ENCODE assay signal across 9 cellular contexts in the genomic region with DNA sequence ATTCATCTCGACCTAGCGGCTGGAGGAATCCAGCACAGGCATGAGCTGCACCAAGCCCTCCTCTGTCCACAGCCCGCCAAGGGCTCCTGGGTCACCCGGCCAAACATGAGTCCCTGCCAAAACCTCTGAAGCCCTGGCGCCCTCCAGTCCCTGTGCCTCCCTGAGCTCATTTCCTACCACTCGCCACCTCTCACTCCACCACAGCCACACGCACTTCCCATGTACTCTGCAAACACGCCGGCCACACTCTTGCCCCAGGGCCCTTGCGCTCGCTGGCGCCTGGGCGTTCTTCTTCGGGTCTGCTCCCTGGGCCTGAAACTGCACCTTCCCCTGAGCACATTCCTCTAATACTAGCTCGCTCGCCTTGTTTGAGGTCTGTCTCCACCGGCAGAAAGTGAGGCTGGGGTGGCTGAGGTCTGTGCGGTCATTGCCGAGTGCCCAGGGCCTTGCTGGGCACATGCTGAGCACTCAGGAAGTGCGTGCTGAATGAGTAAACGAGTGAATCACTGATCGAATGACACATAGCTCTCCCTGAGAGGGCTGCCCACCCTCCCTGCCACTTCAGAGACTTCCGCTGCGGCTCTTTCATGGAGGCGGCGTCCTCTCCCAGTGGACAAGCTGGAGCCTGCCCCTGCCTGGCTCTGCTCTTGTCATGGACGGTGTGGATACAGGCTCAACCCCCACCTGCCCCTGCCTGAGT. TPM values are rescaled to one million over a fixed set of nuclear protein-coding genes. Genes with fewer than 3 reads are reported as not detected.
A peak's percentile ranks its signal among the peaks of the same experiment; 100 is the strongest.
DNase-seq lines count a peak whose midpoint lies in the region; ATAC-seq and TF ChIP-seq lines count a peak whose summit lies in the region.
"Had no signal": no experiment of that assay in that cellular context is flagged by ENCODE, and none has a peak within 500 bp of the region (broad histone marks: within the 10 kb centered on the region; RNA-seq: fewer than 3 reads in every experiment).

No MANE protein-coding gene starts in this region.

- peak overlapping the region in 1 of 2 experiments; percentile 90 for H3K14ac ChIP-seq in mesenchymal stem cell (ENCODE audit: low read length in 2 of 2)

- H3K36me3 ChIP-seq in mesenchymal stem cell (ENCODE audit: control insufficient read depth in 1 of 2, insufficient read depth in 2 of 2, low read depth in 1 of 2, low read length in 2 of 2) = no peaks in the 10 kb centered on the region

- WGBS in mesenchymal stem cell = 14% methylated on average over 26 of the region's 27 CpGs

- H3K9ac ChIP-seq in mesenchymal stem cell (ENCODE audit: low read length) = no peak overlapping the region

- CTCF ChIA-PET in Calu3 (lab: Charles Lee) = interaction anchor here (0.6 to 0.8 kb wide), 3 partner anchors 31 to 944 kb away, joined by 3 to 4 read pairs (median 3); no protein-coding TSS in a partner anchor

- H3K27me3 Mint-ChIP-seq in Calu3 (ENCODE audit: unreplicated experiment) = peaks cover 5% of the 10 kb centered on the region

- TF ChIP-seq CTCF in Calu3 (IDR thresholded peaks at IDR 0.05; ENCODE audit: unreplicated experiment) = no peak

- H3K4me1 Mint-ChIP-seq in Calu3 (ENCODE audit: low read depth, unreplicated experiment) = peaks cover 29% of the 10 kb centered on the region

- peak overlapping the region in 1 of 2 experiments; percentile 79 for H3K23ac ChIP-seq in mesenchymal stem cell (ENCODE audit: low read length in 2 of 2)

- H3K4me3 Mint-ChIP-seq in Calu3 (ENCODE audit: low read depth, unreplicated experiment) = peak overlapping the region; percentile 69

- no peak overlapping the region for H3K4me3 ChIP-seq in mesenchymal stem cell (ENCODE audit: insufficient read depth in 1 of 2, low read depth in 1 of 2, low read length in 2 of 2)

- peak overlapping the region; percentile 43 for H2AFZ ChIP-seq in mesenchymal stem cell (ENCODE audit: low read depth, low read length)

- peak overlapping the region; percentile 73 for H2BK15ac ChIP-seq in mesenchymal stem cell (ENCODE audit: low read depth, poor library complexity, severe bottlenecking)

- H3K27ac ChIP-seq in mesenchymal stem cell (ENCODE audit: low read length, poor library complexity, severe bottlenecking) = peak overlapping the region; percentile 96

- peak overlapping the region; percentile 95 for H2BK120ac ChIP-seq in mesenchymal stem cell (ENCODE audit: low read depth, low read length)

- peak overlapping the region; percentile 89 to 97 for H3K4ac ChIP-seq in mesenchymal stem cell (ENCODE audit: low read depth in 1 of 2, low read length in 2 of 2)

- peak overlapping the region; percentile 27 for H2AK5ac ChIP-seq in mesenchymal stem cell (ENCODE audit: low read length, severe bottlenecking)

- H3K4me2 ChIP-seq in mesenchymal stem cell (ENCODE audit: low read length, poor library complexity, severe bottlenecking) = no peak overlapping the region

- H3K27me3 ChIP-seq in mesenchymal stem cell (ENCODE audit: control insufficient read depth in 1 of 2, insufficient read depth in 1 of 2, low read length in 2 of 2) = no peaks in the 10 kb centered on the region

- BruUV-seq in Calu3 (replicated peaks; lab: Mats Ljungman, UMichigan) = TSS peak; percentile 67

- no peaks in the 10 kb centered on the region for H3K9me3 ChIP-seq in mesenchymal stem cell (ENCODE audit: control insufficient read depth, low read length)

- peaks cover 20% of the 10 kb centered on the region for H3K36me3 Mint-ChIP-seq in Calu3 (ENCODE audit: insufficient read depth, unreplicated experiment)

- intact Hi-C loops in Calu3 (cut with micrococcal nuclease; ENCODE audit: unreplicated experiment) = no loop called here

- ATAC-seq in activated CD4-positive, CD25-positive, alpha-beta regulatory T cell treated with anti-CD3 and anti-CD28 coated beads, Interleukin-2, amount 50 U/mL, for 24 hours = no peak
- ATAC-seq in GM21381 (IDR thresholded peaks at IDR 0.05; ENCODE audit: unreplicated experiment) = no peak
- no peak for ATAC-seq in GM18861 (IDR thresholded peaks at IDR 0.05; ENCODE audit: unreplicated experiment)

- peak overlapping the region; percentile 96 for H2BK5ac ChIP-seq in mesenchymal stem cell (ENCODE audit: low read depth, low read length, poor library complexity, severe bottlenecking)

- peaks cover 61% of the 10 kb centered on the region for H3K4me1 ChIP-seq in mesenchymal stem cell (ENCODE audit: control insufficient read depth, insufficient read depth, low read depth, low read length)

- H2BK12ac ChIP-seq in mesenchymal stem cell (ENCODE audit: low read length in 2 of 2) = peak overlapping the region; percentile 33 to 98

- peak overlapping the region; percentile 79 for H4K8ac ChIP-seq in mesenchymal stem cell (ENCODE audit: low read length)

- H3K18ac ChIP-seq in mesenchymal stem cell (ENCODE audit: low read depth in 1 of 2, low read length in 2 of 2) = peak overlapping the region; percentile 95 to 98

- DNase-seq in Calu3 = peak; percentile 71
- peak; percentile 70 for DNase-seq in NCI-H2029 (lab: John Stamatoyannopoulos, UW)
- DNase-seq in astrocyte of the hippocampus (ENCODE audit: low read depth, low spot score) = peak; percentile 93
- peak; percentile 98 for DNase-seq in mesenchymal stem cell
- DNase-seq in stimulated activated naive CD4-positive, alpha-beta T cell treated with Interleukin-2 at 50 U/mL for 16 hours (lab: John Stamatoyannopoulos, UW) = no peak
- DNase-seq: activated CD4-positive, CD25-positive, alpha-beta regulatory T cell treated with anti-CD3 and anti-CD28 coated beads, Interleukin-2, amount 50 U/mL, for 72 hours had no signal

- peaks cover 11% of the 10 kb centered on the region for H3K79me1 ChIP-seq in mesenchymal stem cell (replicated peaks; ENCODE audit: low read length, poor library complexity, severe bottlenecking)

- peak overlapping the region; percentile 87 for H3K27ac Mint-ChIP-seq in Calu3 (ENCODE audit: unreplicated experiment)

- no peaks in the 10 kb centered on the region for H3K9me3 Mint-ChIP-seq in Calu3 (ENCODE audit: low read depth, unreplicated experiment)

- H4K91ac ChIP-seq in mesenchymal stem cell (ENCODE audit: low read length) = peak overlapping the region; percentile 98

RNA-seq across cellular contexts. Expression of gene DLK1, which starts 33.7 kb away (rescaled TPM):
- total RNA-seq in Calu3 (2022) = not detected in 2 replicates
- 80.9 TPM for polyA plus RNA-seq in mesenchymal stem cell (2013, experiment 1 of 2)
- polyA plus RNA-seq in mesenchymal stem cell (2013, experiment 2 of 2) = 81.8 TPM
